1 cellular context compared by ENCODE assay signal in the genomic region with DNA sequence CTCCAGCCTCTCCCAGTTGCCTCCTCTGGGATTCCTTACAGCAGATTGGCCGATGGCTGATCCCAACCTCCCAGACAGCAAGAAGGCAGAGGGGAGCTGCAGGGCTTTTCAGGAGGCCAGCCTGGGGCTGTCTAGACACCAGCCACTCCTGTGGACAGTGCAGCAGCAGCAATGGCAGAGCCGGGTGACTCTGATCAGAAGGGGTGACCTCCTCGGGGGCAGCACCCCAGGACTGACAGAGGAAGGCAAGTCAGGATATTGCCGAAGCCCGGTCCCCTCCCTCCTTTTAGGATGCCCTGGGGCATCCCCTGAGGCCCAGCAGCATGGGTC.
TF ChIP-seq lines count a peak whose summit lies in the region.

No MANE protein-coding gene starts in this region.

TF ChIP-seq in WTC11, 78 proteins besides CTCF, POLR2A, EP300 and RAD21 (continued from another document):
- no peak for TF ChIP-seq FOXP4 (CRISPR knock-in tag; IDR thresholded peaks at IDR 0.05)
TF ChIP-seq in WTC11: peak in this region for 0.
